Comparison of ENCODE assay signal across 1 cellular context in the genomic region with DNA sequence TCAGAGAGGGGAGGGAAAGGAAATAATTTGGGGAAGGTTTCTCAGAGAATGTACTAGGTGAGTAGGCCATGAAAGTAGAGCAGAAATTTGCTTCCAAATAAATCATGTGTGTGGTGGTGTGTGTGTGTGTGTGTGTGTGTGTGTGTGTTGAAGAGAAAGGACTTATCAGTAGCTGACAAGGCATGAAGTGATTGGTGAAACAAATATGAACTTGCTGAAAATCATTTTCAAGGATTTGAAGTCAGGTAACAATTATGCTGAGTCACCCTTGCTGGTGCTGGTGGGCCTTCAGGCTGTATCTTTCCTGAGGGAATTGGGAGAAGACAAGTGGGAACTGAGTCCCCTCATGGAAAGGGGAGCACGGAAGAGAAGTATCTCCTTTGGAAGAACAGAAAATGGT.
TF ChIP-seq lines count a peak whose summit lies in the region.

No MANE protein-coding gene starts in this region.

TF ChIP-seq in GM23338, 12 proteins besides CTCF, POLR2A, EP300 and RAD21 (continued from another document):
- TF ChIP-seq STAT1 (IDR thresholded peaks at IDR 0.05; ENCODE audit: unreplicated experiment): no peak
- no peak for TF ChIP-seq EZH2phosphoT487 (IDR thresholded peaks at IDR 0.05; ENCODE audit: unreplicated experiment)
TF ChIP-seq in GM23338: peak in this region for 0.
